In the genomic region with DNA sequence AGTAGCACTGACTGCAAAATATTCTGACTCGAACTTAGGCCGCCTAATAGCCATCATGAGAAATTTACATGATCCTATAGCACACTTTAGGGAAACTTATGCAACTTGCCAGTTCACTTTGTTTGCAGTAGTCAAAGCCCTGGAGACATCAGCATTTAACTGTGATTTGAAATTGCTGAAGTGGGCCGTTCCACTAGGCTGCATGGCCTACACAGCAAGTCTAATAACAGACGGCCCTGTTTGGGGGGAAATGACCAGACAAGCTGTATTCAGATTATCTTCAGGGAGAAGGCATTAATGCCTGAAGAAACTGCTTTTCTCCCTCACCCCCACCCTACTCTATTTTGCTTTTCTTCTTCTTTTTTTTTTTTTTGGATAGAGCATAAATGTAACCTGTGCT, we compare ENCODE assay signal across 25 cellular contexts.
A peak's percentile ranks its signal among the peaks of the same experiment; 100 is the strongest.
DNase-seq lines count a peak whose midpoint lies in the region; ATAC-seq and TF ChIP-seq lines count a peak whose summit lies in the region.
"Had no signal": no experiment of that assay in that cellular context is flagged by ENCODE, and none has a peak within 500 bp of the region (broad histone marks: within the 10 kb centered on the region; RNA-seq: fewer than 3 reads in every experiment).

No MANE protein-coding gene starts in this region.

- H3K4me1 Mint-ChIP-seq in endodermal cell, result peaks cover 18% of the 10 kb centered on the region
- H3K4me1 Mint-ChIP-seq: CD14-positive monocyte; CD4-positive, alpha-beta memory T cell; CD4-positive, CD25-positive, alpha-beta regulatory T cell; CD8-positive, alpha-beta memory T cell had no signal

- no peak overlapping the region for H3K4me3 Mint-ChIP-seq in endodermal cell
- H3K4me3 Mint-ChIP-seq: CD14-positive monocyte; CD4-positive, alpha-beta memory T cell; CD4-positive, CD25-positive, alpha-beta regulatory T cell; CD8-positive, alpha-beta memory T cell had no signal

- H3K4me3 ChIP-seq in endodermal cell (ENCODE audit: low read length), result no peak overlapping the region
- H3K4me3 ChIP-seq: BLaER1, GM12878 had no signal

- ATAC-seq in HG02970 (IDR thresholded peaks at IDR 0.05; ENCODE audit: low FRiP score, unreplicated experiment) (no peak), GM18873 (IDR thresholded peaks at IDR 0.05; ENCODE audit: low FRiP score, unreplicated experiment) (no peak)
- ATAC-seq: GM12878 had no signal

- no peaks in the 10 kb centered on the region for H3K27me3 ChIP-seq in endodermal cell (ENCODE audit: control insufficient read depth, insufficient read depth, low read length, poor library complexity, severe bottlenecking)
- H3K27me3 ChIP-seq: BE2C, BLaER1 had no signal

- peaks cover 13% of the 10 kb centered on the region for H3K9me3 Mint-ChIP-seq in endodermal cell

- no peaks in the 10 kb centered on the region for H3K36me3 ChIP-seq in endodermal cell (ENCODE audit: control insufficient read depth, insufficient read depth, low read length)
- H3K36me3 ChIP-seq: BE2C, BLaER1 had no signal

- H3K9ac ChIP-seq in endodermal cell (ENCODE audit: extremely low read depth, low read length, poor library complexity, severe bottlenecking), result no peak overlapping the region
- H3K9ac ChIP-seq: BLaER1 had no signal

- DNase-seq in NCI-H69 (lab: John Stamatoyannopoulos, UW), result peak; percentile 89
- no peak for DNase-seq in endodermal cell
- peak; percentile 13 for DNase-seq in left kidney (ENCODE audit: low read depth, low spot score)
- DNase-seq in GM19240 (ENCODE audit: insufficient read length, low spot score), result no peak
- no peak for DNase-seq in germinal center (ENCODE audit: low spot score)
- DNase-seq: 8988T; ACHN; BE2C; C1 segment of cervical spinal cord; CD4-positive, alpha-beta memory T cell; CD4-positive, CD25-positive, alpha-beta regulatory T cell; CD8-positive, alpha-beta memory T cell; COR-L47; DMS 273 treated with DMSO at 0.1 percent for 48 hours; DMS153; DMS53; DMS79; DND-41; EL; GDM1 had no signal

- peak overlapping the region; percentile 19 for H3K27ac ChIP-seq in endodermal cell (ENCODE audit: low read depth, low read length)
- H3K27ac ChIP-seq: BLaER1 had no signal

- H3K27ac Mint-ChIP-seq in endodermal cell, result no peak overlapping the region
- H3K27ac Mint-ChIP-seq: CD14-positive monocyte; CD4-positive, alpha-beta memory T cell; CD4-positive, CD25-positive, alpha-beta regulatory T cell had no signal

- peaks cover 1% of the 10 kb centered on the region for H3K4me1 ChIP-seq in endodermal cell (ENCODE audit: control insufficient read depth, insufficient read depth, low read length)
- H3K4me1 ChIP-seq: BE2C, BLaER1 had no signal

- H3K9me3 ChIP-seq in endodermal cell (ENCODE audit: control insufficient read depth, low read length), result peaks cover 17% of the 10 kb centered on the region
- H3K9me3 ChIP-seq: BE2C had no signal

- 88 to 91% methylated on average over 3 to 4 of the region's 4 CpGs for WGBS in endodermal cell (ENCODE audit: insufficient coverage in 1 of 2, insufficient read length in 1 of 2), 2 experiments

- TF ChIP-seq CTCF in endodermal cell (conservative IDR thresholded peaks at IDR 0.05), result no peak

- H3K36me3 Mint-ChIP-seq in endodermal cell (ENCODE audit: low read depth), result peaks cover 13% of the 10 kb centered on the region
- H3K36me3 Mint-ChIP-seq: CD14-positive monocyte; CD4-positive, alpha-beta memory T cell; CD4-positive, CD25-positive, alpha-beta regulatory T cell; CD8-positive, alpha-beta memory T cell had no signal

- no peaks in the 10 kb centered on the region for H3K27me3 Mint-ChIP-seq in endodermal cell (ENCODE audit: insufficient read depth)
- H3K27me3 Mint-ChIP-seq: CD4-positive, alpha-beta memory T cell; CD4-positive, CD25-positive, alpha-beta regulatory T cell; CD8-positive, alpha-beta memory T cell had no signal

Comparison
In these comparisons a context has a peak if more than half of its experiments do, and no peak if none do; other contexts are left out.
1. DNase-seq: peak in NCI-H69 (single experiment) and left kidney (single experiment); none in endodermal cell (single experiment), GM19240 (single experiment) and germinal center (single experiment).